ENCODE assay signal across 7 cellular contexts in genomic region chr20:35963878-35964277, GRCh38.
"Had no signal": no experiment of that assay in that cellular context is flagged by ENCODE, and none has a peak within 500 bp of the region (broad histone marks: within the 10 kb centered on the region; RNA-seq: fewer than 3 reads in every experiment).

No MANE protein-coding gene starts in this region.

- H3K27ac ChIP-seq: GM23248 had no signal

- H3K36me3 ChIP-seq: HAP-1 had no signal

- H3K9ac ChIP-seq: GM23248 had no signal

- DNase-seq: GM23248, GOT3, H7, HFFc6, IMR-90 had no signal

- ATAC-seq: HCT116 had no signal

- H3K4me1 ChIP-seq: HAP-1 had no signal

- H3K9me3 ChIP-seq: HAP-1 had no signal

- H3K4me3 ChIP-seq: GM23248, HAP-1 had no signal
